ENCODE assay signal across 8 cellular contexts in the genomic region with DNA sequence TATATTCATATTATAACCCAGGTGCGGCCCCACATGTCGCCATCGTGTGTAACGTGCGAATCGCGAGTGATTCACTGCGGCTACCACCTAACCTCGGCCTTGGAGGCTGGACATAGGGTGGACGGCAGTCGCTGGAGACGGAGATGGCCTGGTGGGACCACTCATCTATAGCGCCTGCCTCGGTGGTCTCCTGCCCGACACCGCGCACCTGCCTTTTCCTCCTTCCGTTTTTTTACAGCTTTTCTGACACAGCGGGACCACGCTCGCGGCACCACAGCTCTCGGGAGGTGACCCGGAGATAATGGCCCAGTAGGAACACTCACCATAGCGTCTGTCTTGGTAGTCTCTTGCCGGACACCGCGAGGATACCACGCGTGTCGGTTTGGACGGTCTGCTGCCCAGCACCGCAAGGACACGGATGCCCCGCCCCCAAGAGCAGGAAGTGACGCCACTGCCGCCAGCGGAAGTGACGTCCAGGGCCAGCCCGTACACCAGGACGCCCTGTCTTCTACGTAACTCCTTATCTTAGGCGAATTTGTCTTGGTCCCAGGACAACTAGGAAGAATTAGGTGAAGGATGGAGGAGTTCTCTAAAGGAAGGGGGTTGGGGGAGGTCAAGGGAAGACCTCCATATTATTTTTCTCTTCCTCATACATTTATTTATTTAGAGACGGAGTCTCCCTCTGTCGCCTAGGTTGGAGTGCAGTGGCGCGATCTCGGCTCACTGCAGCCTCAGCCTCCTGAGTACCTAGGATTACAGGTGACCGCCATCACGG. TPM values are rescaled to one million over a fixed set of nuclear protein-coding genes. Genes with fewer than 3 reads are reported as not detected.
DNase-seq lines count a peak whose midpoint lies in the region; ATAC-seq, FAIRE-seq and TF ChIP-seq lines count a peak whose summit lies in the region.

No MANE protein-coding gene starts in this region.

- H3K27ac Mint-ChIP-seq in astrocyte (ENCODE audit: unreplicated experiment): peak overlapping the region; percentile 97

- H3K4me2 ChIP-seq in astrocyte (ENCODE audit: low read length): peak overlapping the region; percentile 84

- no peak for TF ChIP-seq CTCF in astrocyte (IDR thresholded peaks at IDR 0.05; ENCODE audit: insufficient read depth, low read depth, low read length)

- peak overlapping the region; percentile 97 for H3K4me3 Mint-ChIP-seq in astrocyte (ENCODE audit: unreplicated experiment)

- peaks cover 5% of the 10 kb centered on the region for H3K36me3 Mint-ChIP-seq in astrocyte (ENCODE audit: low read depth, unreplicated experiment)

- no peak for FAIRE-seq in astrocyte (lab: Jason Lieb, UNC)

- no peaks in the 10 kb centered on the region for H3K9me3 ChIP-seq in MG63
- no peaks in the 10 kb centered on the region for H3K9me3 ChIP-seq in astrocyte (ENCODE audit: insufficient read depth, low read depth, low read length)

- H3K36me3 ChIP-seq in MG63 (peaks cover 53% of the 10 kb centered on the region), astrocyte (ENCODE audit: insufficient read depth, low read length) (peaks cover 17% of the 10 kb centered on the region), urinary bladder (ENCODE audit: insufficient read depth) (peaks cover 6% of the 10 kb centered on the region)

- H3K9me3 Mint-ChIP-seq in astrocyte (ENCODE audit: unreplicated experiment): no peaks in the 10 kb centered on the region

- H3K79me2 ChIP-seq in astrocyte (ENCODE audit: insufficient read depth, low read length): peaks cover 93% of the 10 kb centered on the region

- peak; percentile 40 to 55 for DNase-seq in AML-193 (lab: John Stamatoyannopoulos, UW)
- DNase-seq in MG63: peak; percentile 78
- peak; percentile 82 for DNase-seq in T-helper 9 cell
- peak; percentile 80 for DNase-seq in astrocyte (ENCODE audit: low read depth)
- peak; percentile 79 for DNase-seq in hepatic stellate cell (ENCODE audit: low spot score)
- DNase-seq in putamen (ENCODE audit: low spot score): peak; percentile 84

- ATAC-seq in GM19438 (IDR thresholded peaks at IDR 0.05; ENCODE audit: low read depth, unreplicated experiment): peak; percentile 70

- 35% methylated on average over 50 of the region's 50 CpGs for WGBS in urinary bladder

- H3K4me3 ChIP-seq in MG63 (peak overlapping the region; percentile 56), astrocyte (ENCODE audit: insufficient read depth, low read depth, low read length) (peak overlapping the region; percentile 74), urinary bladder (ENCODE audit: low read depth, low read length) (peak overlapping the region; percentile 55)

- H3K4me1 ChIP-seq in astrocyte (ENCODE audit: insufficient read depth, low read length) (peaks cover 4% of the 10 kb centered on the region), urinary bladder (ENCODE audit: insufficient read depth) (peaks cover 2% of the 10 kb centered on the region)

- H3K27me3 Mint-ChIP-seq in astrocyte (ENCODE audit: low read depth, unreplicated experiment): no peaks in the 10 kb centered on the region

- H2AFZ ChIP-seq in astrocyte (ENCODE audit: low read depth, low read length): peak overlapping the region; percentile 67

- H3K4me1 Mint-ChIP-seq in astrocyte (ENCODE audit: low read depth, unreplicated experiment): peaks cover 6% of the 10 kb centered on the region

- H3K27me3 ChIP-seq in MG63: no peaks in the 10 kb centered on the region
- H3K27me3 ChIP-seq in astrocyte (ENCODE audit: insufficient read depth, low read length): no peaks in the 10 kb centered on the region

- peak overlapping the region; percentile 92 for H3K9ac ChIP-seq in astrocyte (ENCODE audit: low read length)

- H4K20me1 ChIP-seq in astrocyte (ENCODE audit: insufficient read depth, low read length): peaks cover 70% of the 10 kb centered on the region

- H3K27ac ChIP-seq in astrocyte (ENCODE audit: low read depth, low read length) (peak overlapping the region; percentile 81), urinary bladder (ENCODE audit: low read depth) (peak overlapping the region; percentile 49)

RNA-seq across cellular contexts. Expression of a gene that starts 6.4 kb away (rescaled TPM):
- total RNA-seq in MG63 (2014; rRNA removed; shearing (Covaris generic); ENCODE audit: low replicate concordance): 169 and 206 TPM in 2 replicates
- total RNA-seq in astrocyte: 163 and 175 TPM in 2 replicates
- total RNA-seq in urinary bladder: 41.3 TPM
- polyA plus RNA-seq in urinary bladder: 137 TPM

RNA-seq across cellular contexts. Expression of a gene that starts 17.1 kb away (rescaled TPM):
- not detected in 2 replicates for total RNA-seq in MG63 (2014; rRNA removed; shearing (Covaris generic); ENCODE audit: low replicate concordance)
- total RNA-seq in astrocyte (0.19 and 0.64 TPM in 2 replicates), urinary bladder (0.95 TPM)
- polyA plus RNA-seq in urinary bladder: 1.3 TPM

Comparison
In these comparisons a context has a peak if more than half of its experiments do, and no peak if none do; other contexts are left out.
1. Peak in every context shown above with its lines: DNase-seq, ATAC-seq, H3K4me3 ChIP-seq and H3K27ac ChIP-seq.